Comparison of ENCODE assay signal across 19 cellular contexts in the genomic region with DNA sequence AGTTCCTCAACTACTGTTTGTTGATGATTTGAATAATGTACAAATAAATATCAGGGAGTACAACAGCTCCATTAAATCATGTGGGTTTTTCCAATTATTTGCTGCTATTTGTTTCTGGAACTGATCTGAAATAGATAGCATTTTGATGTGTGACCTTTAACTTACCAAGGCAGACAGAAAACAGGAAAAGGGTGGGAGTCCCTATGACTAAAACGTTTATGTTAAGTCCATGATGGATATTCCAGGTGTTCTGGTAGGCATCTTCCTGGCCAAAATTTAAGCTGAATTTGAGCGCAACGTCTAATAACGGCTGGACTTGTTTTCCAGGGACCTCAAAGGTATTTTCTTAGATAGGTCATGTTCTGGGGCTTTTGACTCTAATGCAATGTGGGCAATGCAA.
"Had no signal": no experiment of that assay in that cellular context is flagged by ENCODE, and none has a peak within 500 bp of the region (broad histone marks: within the 10 kb centered on the region; RNA-seq: fewer than 3 reads in every experiment).

No MANE protein-coding gene starts in this region.

- H3K36me3 ChIP-seq: gastrocnemius medialis, prostate gland, right lobe of liver, SJSA1, suprapubic skin had no signal

- H3K4me1 ChIP-seq: lower lobe of right lung, prostate gland, SJSA1, suprapubic skin, upper lobe of right lung had no signal

- DNase-seq: activated naive CD4-positive, alpha-beta T cell; activated T-cell treated with anti-CD3 and anti-CD28 coated beads, Interleukin-2, amount 50 U/mL, for 4 hours; caudate nucleus; cortex of kidney; effector memory CD4-positive, alpha-beta T cell; gastrocnemius medialis; kidney glomerular epithelial cell; lower lobe of right lung; midbrain; occipital lobe; right lobe of liver; stimulated activated naive B cell treated with anti-CD40 and anti-IgM and Interleukin-4, amounts not matched to agents 10 μg/mL and 1 μg/mL and 100 μg/mL, for 72 hours; T1000; upper lobe of right lung had no signal

- ATAC-seq: activated T-cell treated with anti-CD3 and anti-CD28 coated beads, Interleukin-2, amount 50 U/mL, for 4 hours; gastrocnemius medialis; lower lobe of right lung; right lobe of liver; stimulated activated naive B cell treated with anti-CD40 and anti-IgM and Interleukin-4, amounts not matched to agents 10 μg/mL and 1 μg/mL and 100 μg/mL, for 72 hours; upper lobe of right lung had no signal

- H3K9me3 ChIP-seq: gastrocnemius medialis, lower lobe of right lung, prostate gland, right lobe of liver, SJSA1, upper lobe of right lung had no signal

- H3K27ac ChIP-seq: epithelial cell of prostate, lower lobe of right lung, prostate gland, right lobe of liver, SJSA1, suprapubic skin, upper lobe of right lung, VCaP had no signal

- H3K27me3 ChIP-seq: gastrocnemius medialis, right lobe of liver, SJSA1, suprapubic skin, upper lobe of right lung had no signal

- H3K9me3 Mint-ChIP-seq: activated T-cell treated with anti-CD3 and anti-CD28 coated beads, Interleukin-2, amount 50 U/mL, for 4 hours; stimulated activated naive B cell treated with anti-CD40 and anti-IgM and Interleukin-4, amounts not matched to agents 10 μg/mL and 1 μg/mL and 100 μg/mL, for 72 hours had no signal

- H3K27ac Mint-ChIP-seq: stimulated activated naive B cell treated with anti-CD40 and anti-IgM and Interleukin-4, amounts not matched to agents 10 μg/mL and 1 μg/mL and 100 μg/mL, for 72 hours had no signal

- H3K4me3 Mint-ChIP-seq: activated T-cell treated with anti-CD3 and anti-CD28 coated beads, Interleukin-2, amount 50 U/mL, for 4 hours; stimulated activated naive B cell treated with anti-CD40 and anti-IgM and Interleukin-4, amounts not matched to agents 10 μg/mL and 1 μg/mL and 100 μg/mL, for 72 hours had no signal

- H3K4me3 ChIP-seq: gastrocnemius medialis, lower lobe of right lung, prostate gland, right lobe of liver, SJSA1, suprapubic skin, upper lobe of right lung had no signal

- H3K27me3 Mint-ChIP-seq: stimulated activated naive B cell treated with anti-CD40 and anti-IgM and Interleukin-4, amounts not matched to agents 10 μg/mL and 1 μg/mL and 100 μg/mL, for 72 hours had no signal
